ENCODE assay signal across 14 cellular contexts in the genomic region with DNA sequence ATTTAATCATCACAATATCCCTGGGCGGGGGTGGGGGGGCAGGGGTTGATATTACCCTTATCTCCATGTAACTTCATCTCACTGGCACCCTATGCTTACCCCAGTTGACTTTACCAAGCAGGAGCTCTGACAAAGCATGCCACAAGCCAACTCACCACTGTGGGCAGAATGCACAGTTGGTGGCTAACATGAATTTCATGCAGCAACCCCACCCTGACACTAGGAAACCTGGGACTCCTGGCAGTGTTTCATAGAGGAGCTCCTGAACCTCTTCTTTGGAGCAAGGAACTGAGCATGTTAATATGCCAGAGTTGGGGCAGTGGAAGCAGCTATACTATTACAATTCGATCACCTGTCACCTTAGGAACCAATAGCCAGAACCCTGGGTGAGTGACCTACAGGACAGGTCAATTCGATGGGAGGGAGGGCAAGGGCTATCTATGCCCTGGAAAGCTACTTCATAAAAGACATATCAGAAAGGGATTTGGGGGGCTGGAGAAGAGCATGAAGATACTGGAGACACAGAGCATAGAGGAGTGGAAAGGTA.
DNase-seq lines count a peak whose midpoint lies in the region; ATAC-seq and TF ChIP-seq lines count a peak whose summit lies in the region.
"Had no signal": no experiment of that assay in that cellular context is flagged by ENCODE, and none has a peak within 500 bp of the region (broad histone marks: within the 10 kb centered on the region; RNA-seq: fewer than 3 reads in every experiment).

No MANE protein-coding gene starts in this region.

- intact Hi-C loops in CD14-positive monocyte (cut with micrococcal nuclease) = no loop called here
- intact Hi-C loops in dendritic cell treated with granulocyte-macrophage colony-stimulating factor and Interleukin-4, amounts not matched to agents 40 ng/mL and 50 ng/mL, for 4 days (cut with micrococcal nuclease) = no loop called here

- no peak overlapping the region for H3K4me3 Mint-ChIP-seq in CD14-positive monocyte
- H3K4me3 Mint-ChIP-seq in dendritic cell treated with granulocyte-macrophage colony-stimulating factor and Interleukin-4, amounts not matched to agents 40 ng/mL and 50 ng/mL, for 4 days = no peak overlapping the region
- H3K4me3 Mint-ChIP-seq: activated T-cell treated with anti-CD3 and anti-CD28 coated beads, Interleukin-2, amount 50 U/mL, for 72 hours; brain had no signal

- H3K9me3 Mint-ChIP-seq in CD14-positive monocyte = peaks cover 0 to 2% (median 0%) of the 10 kb centered on the region in 7 donors
- H3K9me3 Mint-ChIP-seq in dendritic cell treated with granulocyte-macrophage colony-stimulating factor and Interleukin-4, amounts not matched to agents 40 ng/mL and 50 ng/mL, for 4 days = no peaks in the 10 kb centered on the region
- H3K9me3 Mint-ChIP-seq: activated T-cell treated with anti-CD3 and anti-CD28 coated beads, Interleukin-2, amount 50 U/mL, for 72 hours had no signal

- H3K27me3 Mint-ChIP-seq in CD14-positive monocyte (ENCODE audit: low read depth in 3 of 3) = peaks cover 0 to 17% (median 1%) of the 10 kb centered on the region in 3 donors
- no peaks in the 10 kb centered on the region for H3K27me3 Mint-ChIP-seq in dendritic cell treated with granulocyte-macrophage colony-stimulating factor and Interleukin-4, amounts not matched to agents 40 ng/mL and 50 ng/mL, for 4 days
- H3K27me3 Mint-ChIP-seq: brain had no signal

- H3K27ac Mint-ChIP-seq in CD14-positive monocyte = peak overlapping the region; percentile 74 to 95 (median 91)
- H3K27ac Mint-ChIP-seq in dendritic cell treated with granulocyte-macrophage colony-stimulating factor and Interleukin-4, amounts not matched to agents 40 ng/mL and 50 ng/mL, for 4 days = peak overlapping the region; percentile 52
- H3K27ac Mint-ChIP-seq: activated T-cell treated with anti-CD3 and anti-CD28 coated beads, Interleukin-2, amount 50 U/mL, for 72 hours had no signal

- no peak for TF ChIP-seq CTCF in CD14-positive monocyte (IDR thresholded peaks at IDR 0.05)

- DNase-seq in CD14-positive monocyte (ENCODE audit: low spot score) (no peak), SW480 (ENCODE audit: low spot score) (no peak), COLO668 (lab: John Stamatoyannopoulos, UW; ENCODE audit: unreplicated experiment) (no peak), NCI-H69 (lab: John Stamatoyannopoulos, UW) (no peak)
- DNase-seq: activated T-cell treated with anti-CD3 and anti-CD28 coated beads, Interleukin-2, amount 50 U/mL, for 72 hours; effector CD8-positive, alpha-beta T cell; foreskin keratinocyte; OCI-M1; stimulated activated CD4-positive, alpha-beta T cell treated with anti-CD3 and anti-CD28 coated beads, Interleukin-2, amount 100 ng/mL, for 24 hours had no signal

- ATAC-seq in GM19438 (IDR thresholded peaks at IDR 0.05; ENCODE audit: low read depth, unreplicated experiment) = peak; percentile 32
- ATAC-seq in HG03135 (IDR thresholded peaks at IDR 0.05; ENCODE audit: unreplicated experiment) = peak; percentile 16
- ATAC-seq in HG03095 (IDR thresholded peaks at IDR 0.05; ENCODE audit: unreplicated experiment) = no peak
- ATAC-seq: activated T-cell treated with anti-CD3 and anti-CD28 coated beads, Interleukin-2, amount 50 U/mL, for 72 hours; foreskin keratinocyte had no signal

- H3K4me1 Mint-ChIP-seq in CD14-positive monocyte = peaks cover 22% of the 10 kb centered on the region
- peaks cover 7% of the 10 kb centered on the region for H3K4me1 Mint-ChIP-seq in dendritic cell treated with granulocyte-macrophage colony-stimulating factor and Interleukin-4, amounts not matched to agents 40 ng/mL and 50 ng/mL, for 4 days (ENCODE audit: low read depth)

- no peaks in the 10 kb centered on the region for H3K36me3 Mint-ChIP-seq in CD14-positive monocyte
- no peaks in the 10 kb centered on the region for H3K36me3 Mint-ChIP-seq in dendritic cell treated with granulocyte-macrophage colony-stimulating factor and Interleukin-4, amounts not matched to agents 40 ng/mL and 50 ng/mL, for 4 days (ENCODE audit: low read depth)
- H3K36me3 Mint-ChIP-seq: brain had no signal
